ENCODE assay signal across 20 cellular contexts in the genomic region with DNA sequence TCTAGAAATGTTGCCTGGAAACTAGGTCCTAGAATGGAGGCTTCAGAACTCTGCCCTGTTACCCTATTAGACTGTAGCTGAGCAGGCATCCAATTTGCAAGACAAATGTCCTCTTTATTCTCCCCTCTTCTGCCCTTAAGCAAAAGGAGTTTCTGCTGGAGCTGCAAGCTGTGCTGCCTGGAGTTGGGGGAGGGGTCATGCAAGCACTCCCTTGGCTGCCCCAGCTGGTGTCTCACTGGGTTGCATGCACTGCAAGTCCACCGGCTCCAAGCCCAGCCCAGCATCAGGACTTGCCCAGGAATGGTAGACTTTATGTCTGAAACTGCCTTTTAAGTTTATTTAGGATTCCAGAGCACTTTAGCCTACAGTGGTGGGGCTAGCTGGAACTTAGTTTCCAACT. TPM values are rescaled to one million over a fixed set of nuclear protein-coding genes. Genes with fewer than 3 reads are reported as not detected.
DNase-seq lines count a peak whose midpoint lies in the region; FAIRE-seq and TF ChIP-seq lines count a peak whose summit lies in the region.
"Had no signal": no experiment of that assay in that cellular context is flagged by ENCODE, and none has a peak within 500 bp of the region (broad histone marks: within the 10 kb centered on the region; RNA-seq: fewer than 3 reads in every experiment).

No MANE protein-coding gene starts in this region.

- H3K27me3 ChIP-seq in WERI-Rb-1 (ENCODE audit: insufficient read depth, low read depth, severe bottlenecking): no peaks in the 10 kb centered on the region
- no peaks in the 10 kb centered on the region for H3K27me3 ChIP-seq in SK-N-SH (ENCODE audit: insufficient read depth)
- H3K27me3 ChIP-seq: suprapubic skin had no signal

- intact Hi-C loops in kidney (cut with DNase I): no loop called here

- no peak overlapping the region for H2AFZ ChIP-seq in SK-N-SH (ENCODE audit: low read depth)

- no peaks in the 10 kb centered on the region for H3K79me2 ChIP-seq in SK-N-SH (ENCODE audit: insufficient read depth)

- H3F3A ChIP-seq in SK-N-SH (replicated peaks; ENCODE audit: insufficient read depth): no peaks in the 10 kb centered on the region

- FAIRE-seq in kidney (lab: Jason Lieb, UNC) (no peak), frontal cortex (lab: Jason Lieb, UNC) (no peak)
- FAIRE-seq: GM12891 had no signal

- H3K36me3 ChIP-seq in WERI-Rb-1: no peaks in the 10 kb centered on the region
- no peaks in the 10 kb centered on the region for H3K36me3 ChIP-seq in SK-N-SH (replicated peaks in 1 of 2; ENCODE audit: control insufficient read depth in 1 of 2, insufficient read depth in 2 of 2, low read length in 1 of 2)
- H3K36me3 ChIP-seq in kidney (ENCODE audit: control insufficient read depth in 1 of 2, insufficient read depth in 2 of 2, low read length in 2 of 2): peaks cover 0 to 4% of the 10 kb centered on the region in 2 donors
- H3K36me3 ChIP-seq: lower lobe of right lung had no signal

- peaks cover 30% of the 10 kb centered on the region for H3K9me3 Mint-ChIP-seq in progenitor cell of endocrine pancreas (ENCODE audit: low read depth)

- TF ChIP-seq EP300 in SK-N-SH (IDR thresholded peaks at IDR 0.05; ENCODE audit: borderline replicate concordance in 1 of 2, low read depth in 1 of 2, low read length in 1 of 2): no peak

- H3K27me3 Mint-ChIP-seq in progenitor cell of endocrine pancreas: no peaks in the 10 kb centered on the region

- H3K4me2 ChIP-seq in SK-N-SH: no peak overlapping the region

- TF ChIP-seq CTCF in WERI-Rb-1 (IDR thresholded peaks at IDR 0.05; ENCODE audit: low read depth, low read length) (0 out of 2 replicates have a peak, but pooled peaks have one; percentile 17), progenitor cell of endocrine pancreas (IDR thresholded peaks at IDR 0.05; ENCODE audit: unreplicated experiment) (no peak), SK-N-SH (IDR thresholded peaks at IDR 0.05) (no peak), kidney (IDR thresholded peaks at IDR 0.05; ENCODE audit: borderline replicate concordance, extremely low read depth, insufficient read depth) (no peak)

- CTCF ChIA-PET in SK-N-SH (lab: Yijun Ruan, JAX): interaction anchor here (1.2 to 1.4 kb wide), 2 partner anchors 64 to 70 kb away, joined by 3 to 6 read pairs; no protein-coding TSS in a partner anchor

- POLR2A ChIA-PET in SK-N-SH (lab: Yijun Ruan, JAX): no interaction called here

- H3K27ac Mint-ChIP-seq in progenitor cell of endocrine pancreas: peak overlapping the region; percentile 38
- H3K27ac Mint-ChIP-seq: CD8-positive, alpha-beta T cell; T-cell had no signal

- no CpG with 5 or more reads among the region's 1 CpG for WGBS in SK-N-SH (ENCODE audit: low lambda C conversion rate)

- peaks cover 13% of the 10 kb centered on the region for H3K4me1 Mint-ChIP-seq in progenitor cell of endocrine pancreas (ENCODE audit: low read depth)
- H3K4me1 Mint-ChIP-seq: T-cell had no signal

- H3K4me3 Mint-ChIP-seq in progenitor cell of endocrine pancreas (ENCODE audit: low read depth): no peak overlapping the region
- H3K4me3 Mint-ChIP-seq: CD8-positive, alpha-beta T cell; T-cell had no signal

- H3K27ac ChIP-seq in WERI-Rb-1 (no peak overlapping the region), SK-N-SH (ENCODE audit: low read depth in 2 of 2, low read length in 1 of 2) (peak overlapping the region in 1 of 2 experiments; percentile 58; a peak in 2 of 4 replicates), kidney (ENCODE audit: low read depth in 2 of 2, low read length in 2 of 2) (no peak overlapping the region)
- H3K27ac ChIP-seq: lower lobe of right lung, suprapubic skin had no signal

- H3K4me3 ChIP-seq in WERI-Rb-1 (ENCODE audit: low read depth, low read length): no peak overlapping the region
- H3K4me3 ChIP-seq in SK-N-SH (ENCODE audit: low read depth in 2 of 2, low read length in 1 of 2): no peak overlapping the region
- H3K4me3 ChIP-seq in kidney (ENCODE audit: low read length in 2 of 2): no peak overlapping the region
- H3K4me3 ChIP-seq: lower lobe of right lung, suprapubic skin had no signal

- H3K9me3 ChIP-seq in WERI-Rb-1 (ENCODE audit: severe bottlenecking) (no peaks in the 10 kb centered on the region), SK-N-SH (no peaks in the 10 kb centered on the region), kidney (ENCODE audit: control insufficient read depth in 1 of 2, low read length in 2 of 2) (no peaks in the 10 kb centered on the region)
- H3K9me3 ChIP-seq: lower lobe of right lung had no signal

- peaks cover 22% of the 10 kb centered on the region for H3K36me3 Mint-ChIP-seq in progenitor cell of endocrine pancreas (ENCODE audit: insufficient read depth)

- TF ChIP-seq RAD21 in SK-N-SH (IDR thresholded peaks at IDR 0.05; ENCODE audit: low read length): no peak

- no peaks in the 10 kb centered on the region for H4K20me1 ChIP-seq in SK-N-SH (ENCODE audit: insufficient read depth)

- DNase-seq in NCI-H345 (lab: John Stamatoyannopoulos, UW) (peak; percentile 24), NCI-H345 treated with DMSO at 0.1 percent for 48 hours (lab: John Stamatoyannopoulos, UW; ENCODE audit: unreplicated experiment) (no peak), NCI-H2107 treated with DMSO at 0.1 percent for 48 hours (lab: John Stamatoyannopoulos, UW; ENCODE audit: unreplicated experiment) (peak; percentile 81), WERI-Rb-1 (peak; percentile 55), progenitor cell of endocrine pancreas (ENCODE audit: low spot score, unreplicated experiment) (no peak), SK-N-SH (no peak), kidney (no peak), frontal cortex (ENCODE audit: low spot score in 2 of 2) (no peak)
- DNase-seq: caudate nucleus; CD8-positive, alpha-beta T cell; GDM1; IMR-90; lower lobe of right lung; stimulated activated CD4-positive, alpha-beta T cell treated with anti-CD3 and anti-CD28 coated beads, Interleukin-4, amount 100 ng/mL, for 4 hours; T-cell had no signal

- H3K9me2 ChIP-seq in SK-N-SH: no peaks in the 10 kb centered on the region

- no peak overlapping the region for H3K9ac ChIP-seq in SK-N-SH
- H3K9ac ChIP-seq in kidney (ENCODE audit: low read length in 2 of 2): no peak overlapping the region

- H3K4me1 ChIP-seq in SK-N-SH (ENCODE audit: control insufficient read depth in 1 of 2, insufficient read depth in 2 of 2, low read depth in 1 of 2, low read length in 1 of 2): peaks cover 0 to 11% of the 10 kb centered on the region in 2 experiments; a peak in 2 of 4 replicates
- no peaks in the 10 kb centered on the region for H3K4me1 ChIP-seq in kidney (ENCODE audit: control insufficient read depth in 1 of 2, insufficient read depth in 1 of 2, low read depth in 1 of 2, low read length in 2 of 2)
- H3K4me1 ChIP-seq: lower lobe of right lung, suprapubic skin had no signal

TF ChIP-seq in SK-N-SH, 30 proteins besides CTCF, POLR2A, EP300 and RAD21:
- TF ChIP-seq YY1 (IDR thresholded peaks at IDR 0.05; ENCODE audit: low read depth): no peak
- no peak for TF ChIP-seq SMC3 (IDR thresholded peaks at IDR 0.05; ENCODE audit: low read depth, low read length)

RNA-seq across cellular contexts. Expression of gene RBP2, which starts 15.7 kb away (rescaled TPM):
- total RNA-seq in progenitor cell of endocrine pancreas: not detected in 2 replicates
- not detected in 2 replicates for polyA plus RNA-seq in SK-N-SH (2012; rRNA removed)
- polyA plus RNA-seq in SK-N-SH (2012; cell fraction: cytosol; rRNA removed): not detected in 2 replicates
- not detected in 2 replicates for polyA plus RNA-seq in SK-N-SH (2012; cell fraction: nucleus; rRNA removed)
- not detected for total RNA-seq in kidney
- polyA plus RNA-seq in kidney (ENCODE audit: insufficient read depth, low read depth, low replicate concordance): 13.5 TPM
- total RNA-seq in frontal cortex: not detected
- total RNA-seq: CD8-positive, alpha-beta T cell; H4; IMR-90; skeletal muscle tissue; suprapubic skin; T-cell had no signal
- polyA plus RNA-seq: AG04450, IMR-90 had no signal

RNA-seq across cellular contexts. Expression of gene RBP1, which starts 47.6 kb away (rescaled TPM):
- total RNA-seq in progenitor cell of endocrine pancreas (617 and 649 TPM in 2 replicates), kidney (31.8 TPM), frontal cortex (32.6 TPM)
- polyA plus RNA-seq in SK-N-SH (2012; rRNA removed) (29.9 and 44.8 TPM in 2 replicates), kidney (ENCODE audit: insufficient read depth, low read depth, low replicate concordance) (49.2 TPM)
- 64.7 and 87.6 TPM in 2 replicates for polyA plus RNA-seq in SK-N-SH (2012; cell fraction: cytosol; rRNA removed)
- 10.8 and 15.5 TPM in 2 replicates for polyA plus RNA-seq in SK-N-SH (2012; cell fraction: nucleus; rRNA removed)
- total RNA-seq: CD8-positive, alpha-beta T cell had no signal

Comparison
In these comparisons a context has a peak if more than half of its experiments do, and no peak if none do; other contexts are left out.
1. DNase-seq: peak in NCI-H345 (single experiment), NCI-H2107 treated with DMSO at 0.1 percent for 48 hours (single experiment) and WERI-Rb-1 (single experiment); none in NCI-H345 treated with DMSO at 0.1 percent for 48 hours (single experiment), progenitor cell of endocrine pancreas (single experiment), SK-N-SH (single experiment), kidney (single experiment) and frontal cortex (0 of 2).
2. RNA of gene RBP1, which starts 47.6 kb away (total RNA-seq): 617 to 649 TPM in progenitor cell of endocrine pancreas; 32.6 TPM in frontal cortex (single experiment) and 31.8 TPM in kidney (single experiment); every median in the first group is over 10 times any median in the second.